Comparison of ENCODE assay signal across 1 cellular context in the genomic region with DNA sequence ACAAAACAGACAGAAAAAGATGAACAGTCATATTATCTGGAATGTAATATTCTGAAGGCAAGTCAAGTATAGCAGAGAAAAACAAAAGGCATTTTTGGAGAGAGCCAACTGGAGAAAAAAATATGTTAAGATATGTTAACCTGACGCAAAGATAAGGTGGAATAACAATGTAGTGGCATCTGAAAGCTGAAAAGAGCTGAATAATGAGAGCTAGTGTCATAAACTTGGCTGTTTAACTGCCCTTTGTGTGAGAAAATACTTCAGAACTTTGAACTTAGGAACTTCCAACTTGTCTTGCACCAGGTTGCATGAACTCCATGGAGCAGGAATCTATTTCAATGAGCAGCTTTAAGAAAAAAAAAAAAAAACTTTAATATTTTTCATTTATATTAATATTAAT.
TF ChIP-seq lines count a peak whose summit lies in the region.

No MANE protein-coding gene starts in this region.

TF ChIP-seq in A549, 52 proteins besides CTCF, POLR2A, EP300 and RAD21 (continued from another document):
- TF ChIP-seq, protein P1, sequence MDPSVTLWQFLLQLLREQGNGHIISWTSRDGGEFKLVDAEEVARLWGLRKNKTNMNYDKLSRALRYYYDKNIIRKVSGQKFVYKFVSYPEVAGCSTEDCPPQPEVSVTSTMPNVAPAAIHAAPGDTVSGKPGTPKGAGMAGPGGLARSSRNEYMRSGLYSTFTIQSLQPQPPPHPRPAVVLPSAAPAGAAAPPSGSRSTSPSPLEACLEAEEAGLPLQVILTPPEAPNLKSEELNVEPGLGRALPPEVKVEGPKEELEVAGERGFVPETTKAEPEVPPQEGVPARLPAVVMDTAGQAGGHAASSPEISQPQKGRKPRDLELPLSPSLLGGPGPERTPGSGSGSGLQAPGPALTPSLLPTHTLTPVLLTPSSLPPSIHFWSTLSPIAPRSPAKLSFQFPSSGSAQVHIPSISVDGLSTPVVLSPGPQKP (IDR thresholded peaks at IDR 0.05; ENCODE audit: low read depth, low read length): no peak
- TF ChIP-seq KDM1A (IDR thresholded peaks at IDR 0.05; ENCODE audit: low read depth): no peak
- TF ChIP-seq, protein P2, sequence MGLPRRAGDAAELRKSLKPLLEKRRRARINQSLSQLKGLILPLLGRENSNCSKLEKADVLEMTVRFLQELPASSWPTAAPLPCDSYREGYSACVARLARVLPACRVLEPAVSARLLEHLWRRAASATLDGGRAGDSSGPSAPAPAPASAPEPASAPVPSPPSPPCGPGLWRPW (IDR thresholded peaks at IDR 0.05): no peak
- no peak for TF ChIP-seq FOSL2 (IDR thresholded peaks at IDR 0.05)
- no peak for TF ChIP-seq FOSL2 (CRISPR knock-in tag; IDR thresholded peaks at IDR 0.05)
- TF ChIP-seq HDAC2 (IDR thresholded peaks at IDR 0.05): no peak
